In the genomic region with DNA sequence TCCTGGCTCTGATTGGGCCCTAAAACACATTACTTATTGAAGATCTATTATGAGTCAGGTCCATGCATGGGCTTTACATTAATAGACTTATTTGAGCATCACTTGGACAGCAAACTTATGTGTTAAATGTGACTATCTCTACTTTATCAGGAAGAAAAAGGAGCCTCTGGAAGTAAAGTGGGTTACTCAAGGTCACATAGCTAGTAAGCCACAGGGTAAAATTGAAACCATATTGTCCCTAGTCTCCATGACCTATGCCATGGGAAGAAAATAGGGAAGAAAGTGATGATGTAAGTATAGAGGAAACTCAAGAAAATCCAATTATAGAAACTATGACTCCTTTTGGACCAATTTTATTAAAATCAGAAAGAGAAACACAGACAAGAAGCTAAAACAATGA, we compare ENCODE assay signal across 24 cellular contexts.
DNase-seq lines count a peak whose midpoint lies in the region; ATAC-seq lines count a peak whose summit lies in the region.
"Had no signal": no experiment of that assay in that cellular context is flagged by ENCODE, and none has a peak within 500 bp of the region (broad histone marks: within the 10 kb centered on the region; RNA-seq: fewer than 3 reads in every experiment).

No MANE protein-coding gene starts in this region.

- no peak for ATAC-seq in GM21619 (IDR thresholded peaks at IDR 0.05; ENCODE audit: unreplicated experiment)
- ATAC-seq: left lung; naive thymus-derived CD4-positive, alpha-beta T cell; stimulated activated naive CD8-positive, alpha-beta T cell treated with anti-CD3 and anti-CD28 coated beads, Interleukin-15, Interleukin-2, amounts not matched to agents 100 U/mL and 50 U/mL, for 24 hours; WTC11 had no signal

- DNase-seq in EL (peak; percentile 51), RPMI7951 (ENCODE audit: low read depth) (peak; percentile 53), fibroblast of peridontal ligament (ENCODE audit: extremely low read depth) (peak; percentile 95), stromal cell of bone marrow (ENCODE audit: low read depth) (peak; percentile 45), cerebellar cortex (ENCODE audit: low spot score) (no peak)
- DNase-seq in stimulated activated CD4-positive, alpha-beta T cell treated with anti-CD3 and anti-CD28 coated beads, Interleukin-4, amount 100 ng/mL, for 4 hours = no peak
- DNase-seq: activated CD4-positive, alpha-beta T cell treated with anti-CD3 and anti-CD28 coated beads, Interleukin-2, amount 50 U/mL, for 4 hours; activated naive CD4-positive, alpha-beta T cell treated with anti-CD3 and anti-CD28 coated beads, Interleukin-2, amount 50 U/mL, for 16 hours; amygdala; Caco-2; DND-41; effector memory CD4-positive, alpha-beta T cell; KBM-7; left lung; naive thymus-derived CD4-positive, alpha-beta T cell; NCI-H1417 treated with DMSO at 0.1 percent for 48 hours; NCI-H345; NCI-H748 treated with DMSO at 0.1 percent for 48 hours; sigmoid colon; stimulated activated naive CD8-positive, alpha-beta T cell treated with anti-CD3 and anti-CD28 coated beads, Interleukin-15, Interleukin-2, amounts not matched to agents 100 U/mL and 50 U/mL, for 24 hours; T1000; uterus had no signal

Comparison
In these comparisons a context has a peak if more than half of its experiments do, and no peak if none do; other contexts are left out.
1. DNase-seq: peak in EL (single experiment), RPMI7951 (single experiment), fibroblast of peridontal ligament (single experiment) and stromal cell of bone marrow (single experiment); none in cerebellar cortex (single experiment) and stimulated activated CD4-positive, alpha-beta T cell treated with anti-CD3 and anti-CD28 coated beads, Interleukin-4, amount 100 ng/mL, for 4 hours (0 of 2).